3 cellular contexts compared by ENCODE assay signal in the genomic region with DNA sequence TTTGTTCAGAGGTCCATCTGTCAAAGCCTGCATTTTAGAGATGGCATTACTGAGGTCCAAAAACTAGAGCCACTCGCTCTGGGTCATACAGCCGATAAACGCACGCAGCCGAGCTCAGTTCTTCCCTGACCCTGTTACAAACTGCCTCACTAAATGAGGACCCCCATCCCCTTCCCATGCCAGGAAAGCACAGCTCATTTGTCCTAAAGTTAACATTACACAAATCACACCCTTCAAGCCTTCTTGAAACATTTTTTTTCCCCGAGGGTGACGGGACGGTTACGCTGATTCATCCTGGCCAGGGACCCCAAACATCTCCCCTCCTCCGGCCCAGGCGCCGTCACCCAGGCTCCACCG.
TF ChIP-seq lines count a peak whose summit lies in the region.

No MANE protein-coding gene starts in this region.

TF ChIP-seq in SK-N-SH, 30 proteins besides CTCF, POLR2A, EP300 and RAD21 (continued from another document and continues in another):
- no peak for TF ChIP-seq NRF1 (IDR thresholded peaks at IDR 0.05; ENCODE audit: low read depth, low read length)
- TF ChIP-seq TEAD4 (IDR thresholded peaks at IDR 0.05; ENCODE audit: borderline replicate concordance, insufficient read depth): no peak
- TF ChIP-seq, protein P1, sequence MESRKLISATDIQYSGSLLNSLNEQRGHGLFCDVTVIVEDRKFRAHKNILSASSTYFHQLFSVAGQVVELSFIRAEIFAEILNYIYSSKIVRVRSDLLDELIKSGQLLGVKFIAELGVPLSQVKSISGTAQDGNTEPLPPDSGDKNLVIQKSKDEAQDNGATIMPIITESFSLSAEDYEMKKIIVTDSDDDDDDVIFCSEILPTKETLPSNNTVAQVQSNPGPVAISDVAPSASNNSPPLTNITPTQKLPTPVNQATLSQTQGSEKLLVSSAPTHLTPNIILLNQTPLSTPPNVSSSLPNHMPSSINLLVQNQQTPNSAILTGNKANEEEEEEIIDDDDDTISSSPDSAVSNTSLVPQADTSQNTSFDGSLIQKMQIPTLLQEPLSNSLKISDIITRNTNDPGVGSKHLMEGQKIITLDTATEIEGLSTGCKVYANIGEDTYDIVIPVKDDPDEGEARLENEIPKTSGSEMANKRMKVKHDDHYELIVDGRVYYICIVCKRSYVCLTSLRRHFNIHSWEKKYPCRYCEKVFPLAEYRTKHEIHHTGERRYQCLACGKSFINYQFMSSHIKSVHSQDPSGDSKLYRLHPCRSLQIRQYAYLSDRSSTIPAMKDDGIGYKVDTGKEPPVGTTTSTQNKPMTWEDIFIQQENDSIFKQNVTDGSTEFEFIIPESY (IDR thresholded peaks at IDR 0.05; ENCODE audit: borderline replicate concordance, low read depth): no peak
- no peak for TF ChIP-seq IRF3 (IDR thresholded peaks at IDR 0.05; ENCODE audit: low read depth, low read length)
- TF ChIP-seq RXRA (IDR thresholded peaks at IDR 0.05; ENCODE audit: borderline replicate concordance, low read depth): no peak
- TF ChIP-seq CHD2 (IDR thresholded peaks at IDR 0.05; ENCODE audit: low read length, partially characterized antibody): no peak
- no peak for TF ChIP-seq EZH2phosphoT487 (IDR thresholded peaks at IDR 0.05; ENCODE audit: borderline replicate concordance, low read depth)
- TF ChIP-seq, protein P2, sequence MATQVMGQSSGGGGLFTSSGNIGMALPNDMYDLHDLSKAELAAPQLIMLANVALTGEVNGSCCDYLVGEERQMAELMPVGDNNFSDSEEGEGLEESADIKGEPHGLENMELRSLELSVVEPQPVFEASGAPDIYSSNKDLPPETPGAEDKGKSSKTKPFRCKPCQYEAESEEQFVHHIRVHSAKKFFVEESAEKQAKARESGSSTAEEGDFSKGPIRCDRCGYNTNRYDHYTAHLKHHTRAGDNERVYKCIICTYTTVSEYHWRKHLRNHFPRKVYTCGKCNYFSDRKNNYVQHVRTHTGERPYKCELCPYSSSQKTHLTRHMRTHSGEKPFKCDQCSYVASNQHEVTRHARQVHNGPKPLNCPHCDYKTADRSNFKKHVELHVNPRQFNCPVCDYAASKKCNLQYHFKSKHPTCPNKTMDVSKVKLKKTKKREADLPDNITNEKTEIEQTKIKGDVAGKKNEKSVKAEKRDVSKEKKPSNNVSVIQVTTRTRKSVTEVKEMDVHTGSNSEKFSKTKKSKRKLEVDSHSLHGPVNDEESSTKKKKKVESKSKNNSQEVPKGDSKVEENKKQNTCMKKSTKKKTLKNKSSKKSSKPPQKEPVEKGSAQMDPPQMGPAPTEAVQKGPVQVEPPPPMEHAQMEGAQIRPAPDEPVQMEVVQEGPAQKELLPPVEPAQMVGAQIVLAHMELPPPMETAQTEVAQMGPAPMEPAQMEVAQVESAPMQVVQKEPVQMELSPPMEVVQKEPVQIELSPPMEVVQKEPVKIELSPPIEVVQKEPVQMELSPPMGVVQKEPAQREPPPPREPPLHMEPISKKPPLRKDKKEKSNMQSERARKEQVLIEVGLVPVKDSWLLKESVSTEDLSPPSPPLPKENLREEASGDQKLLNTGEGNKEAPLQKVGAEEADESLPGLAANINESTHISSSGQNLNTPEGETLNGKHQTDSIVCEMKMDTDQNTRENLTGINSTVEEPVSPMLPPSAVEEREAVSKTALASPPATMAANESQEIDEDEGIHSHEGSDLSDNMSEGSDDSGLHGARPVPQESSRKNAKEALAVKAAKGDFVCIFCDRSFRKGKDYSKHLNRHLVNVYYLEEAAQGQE (IDR thresholded peaks at IDR 0.05; ENCODE audit: low read depth, low read length): no peak

TF ChIP-seq in SK-N-SH treated with all-trans-retinoic acid at 6 μM for 48 hours, 23 proteins besides CTCF, POLR2A, EP300 and RAD21:
- TF ChIP-seq POU6F1 (CRISPR knock-in tag; IDR thresholded peaks at IDR 0.05; ENCODE audit: borderline replicate concordance, low read depth) (no peak), TSHZ2 (CRISPR knock-in tag; IDR thresholded peaks at IDR 0.05) (no peak), GLIS3 (CRISPR knock-in tag; IDR thresholded peaks at IDR 0.05) (no peak), TCF4 (CRISPR knock-in tag; IDR thresholded peaks at IDR 0.05; ENCODE audit: borderline replicate concordance) (no peak), ZC3H10 (CRISPR knock-in tag; IDR thresholded peaks at IDR 0.05) (no peak), ZNF8 (CRISPR knock-in tag; IDR thresholded peaks at IDR 0.05) (no peak), ZFP30 (CRISPR knock-in tag; IDR thresholded peaks at IDR 0.05) (no peak), ISL1 (CRISPR knock-in tag; IDR thresholded peaks at IDR 0.05) (no peak)
- TF ChIP-seq, protein P3, sequence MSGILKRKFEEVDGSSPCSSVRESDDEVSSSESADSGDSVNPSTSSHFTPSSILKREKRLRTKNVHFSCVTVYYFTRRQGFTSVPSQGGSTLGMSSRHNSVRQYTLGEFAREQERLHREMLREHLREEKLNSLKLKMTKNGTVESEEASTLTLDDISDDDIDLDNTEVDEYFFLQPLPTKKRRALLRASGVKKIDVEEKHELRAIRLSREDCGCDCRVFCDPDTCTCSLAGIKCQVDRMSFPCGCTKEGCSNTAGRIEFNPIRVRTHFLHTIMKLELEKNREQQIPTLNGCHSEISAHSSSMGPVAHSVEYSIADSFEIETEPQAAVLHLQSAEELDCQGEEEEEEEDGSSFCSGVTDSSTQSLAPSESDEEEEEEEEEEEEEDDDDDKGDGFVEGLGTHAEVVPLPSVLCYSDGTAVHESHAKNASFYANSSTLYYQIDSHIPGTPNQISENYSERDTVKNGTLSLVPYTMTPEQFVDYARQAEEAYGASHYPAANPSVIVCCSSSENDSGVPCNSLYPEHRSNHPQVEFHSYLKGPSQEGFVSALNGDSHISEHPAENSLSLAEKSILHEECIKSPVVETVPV (CRISPR knock-in tag; IDR thresholded peaks at IDR 0.05): no peak
- TF ChIP-seq, protein P4, sequence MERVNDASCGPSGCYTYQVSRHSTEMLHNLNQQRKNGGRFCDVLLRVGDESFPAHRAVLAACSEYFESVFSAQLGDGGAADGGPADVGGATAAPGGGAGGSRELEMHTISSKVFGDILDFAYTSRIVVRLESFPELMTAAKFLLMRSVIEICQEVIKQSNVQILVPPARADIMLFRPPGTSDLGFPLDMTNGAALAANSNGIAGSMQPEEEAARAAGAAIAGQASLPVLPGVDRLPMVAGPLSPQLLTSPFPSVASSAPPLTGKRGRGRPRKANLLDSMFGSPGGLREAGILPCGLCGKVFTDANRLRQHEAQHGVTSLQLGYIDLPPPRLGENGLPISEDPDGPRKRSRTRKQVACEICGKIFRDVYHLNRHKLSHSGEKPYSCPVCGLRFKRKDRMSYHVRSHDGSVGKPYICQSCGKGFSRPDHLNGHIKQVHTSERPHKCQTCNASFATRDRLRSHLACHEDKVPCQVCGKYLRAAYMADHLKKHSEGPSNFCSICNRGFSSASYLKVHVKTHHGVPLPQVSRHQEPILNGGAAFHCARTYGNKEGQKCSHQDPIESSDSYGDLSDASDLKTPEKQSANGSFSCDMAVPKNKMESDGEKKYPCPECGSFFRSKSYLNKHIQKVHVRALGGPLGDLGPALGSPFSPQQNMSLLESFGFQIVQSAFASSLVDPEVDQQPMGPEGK (CRISPR knock-in tag; IDR thresholded peaks at IDR 0.05; ENCODE audit: borderline replicate concordance): no peak

TF ChIP-seq in HepG2, 621 proteins besides CTCF, POLR2A, EP300 and RAD21:
- TF ChIP-seq, protein P5, sequence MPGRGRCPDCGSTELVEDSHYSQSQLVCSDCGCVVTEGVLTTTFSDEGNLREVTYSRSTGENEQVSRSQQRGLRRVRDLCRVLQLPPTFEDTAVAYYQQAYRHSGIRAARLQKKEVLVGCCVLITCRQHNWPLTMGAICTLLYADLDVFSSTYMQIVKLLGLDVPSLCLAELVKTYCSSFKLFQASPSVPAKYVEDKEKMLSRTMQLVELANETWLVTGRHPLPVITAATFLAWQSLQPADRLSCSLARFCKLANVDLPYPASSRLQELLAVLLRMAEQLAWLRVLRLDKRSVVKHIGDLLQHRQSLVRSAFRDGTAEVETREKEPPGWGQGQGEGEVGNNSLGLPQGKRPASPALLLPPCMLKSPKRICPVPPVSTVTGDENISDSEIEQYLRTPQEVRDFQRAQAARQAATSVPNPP (CRISPR knock-in tag; IDR thresholded peaks at IDR 0.05): 0 out of 2 replicates have a peak, but pooled peaks have one; percentile 12
- TF ChIP-seq, protein P6, sequence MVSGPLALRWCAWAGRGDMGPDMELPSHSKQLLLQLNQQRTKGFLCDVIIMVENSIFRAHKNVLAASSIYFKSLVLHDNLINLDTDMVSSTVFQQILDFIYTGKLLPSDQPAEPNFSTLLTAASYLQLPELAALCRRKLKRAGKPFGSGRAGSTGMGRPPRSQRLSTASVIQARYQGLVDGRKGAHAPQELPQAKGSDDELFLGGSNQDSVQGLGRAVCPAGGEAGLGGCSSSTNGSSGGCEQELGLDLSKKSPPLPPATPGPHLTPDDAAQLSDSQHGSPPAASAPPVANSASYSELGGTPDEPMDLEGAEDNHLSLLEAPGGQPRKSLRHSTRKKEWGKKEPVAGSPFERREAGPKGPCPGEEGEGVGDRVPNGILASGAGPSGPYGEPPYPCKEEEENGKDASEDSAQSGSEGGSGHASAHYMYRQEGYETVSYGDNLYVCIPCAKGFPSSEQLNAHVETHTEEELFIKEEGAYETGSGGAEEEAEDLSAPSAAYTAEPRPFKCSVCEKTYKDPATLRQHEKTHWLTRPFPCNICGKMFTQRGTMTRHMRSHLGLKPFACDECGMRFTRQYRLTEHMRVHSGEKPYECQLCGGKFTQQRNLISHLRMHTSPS (CRISPR knock-in tag; IDR thresholded peaks at IDR 0.05; ENCODE audit: low read depth): 0 out of 2 replicates have a peak, but pooled peaks have one; percentile 2
- TF ChIP-seq, protein P7, sequence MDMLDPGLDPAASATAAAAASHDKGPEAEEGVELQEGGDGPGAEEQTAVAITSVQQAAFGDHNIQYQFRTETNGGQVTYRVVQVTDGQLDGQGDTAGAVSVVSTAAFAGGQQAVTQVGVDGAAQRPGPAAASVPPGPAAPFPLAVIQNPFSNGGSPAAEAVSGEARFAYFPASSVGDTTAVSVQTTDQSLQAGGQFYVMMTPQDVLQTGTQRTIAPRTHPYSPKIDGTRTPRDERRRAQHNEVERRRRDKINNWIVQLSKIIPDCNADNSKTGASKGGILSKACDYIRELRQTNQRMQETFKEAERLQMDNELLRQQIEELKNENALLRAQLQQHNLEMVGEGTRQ (IDR thresholded peaks at IDR 0.05; ENCODE audit: low read depth, low read length): no peak
- TF ChIP-seq, protein P7 (CRISPR knock-in tag; IDR thresholded peaks at IDR 0.05; ENCODE audit: borderline replicate concordance): no peak
